16 cellular contexts compared by ENCODE assay signal in genomic region chr12:76674669-76675315, GRCh38.
"Had no signal": no experiment of that assay in that cellular context is flagged by ENCODE, and none has a peak within 500 bp of the region (broad histone marks: within the 10 kb centered on the region; RNA-seq: fewer than 3 reads in every experiment).

No MANE protein-coding gene starts in this region.

- H3K9me3 ChIP-seq: gastrocnemius medialis, left lung, suprapubic skin, upper lobe of right lung had no signal

- H3K4me1 ChIP-seq: gastrocnemius medialis, heart right ventricle, left lung, psoas muscle, right lobe of liver, suprapubic skin, upper lobe of right lung had no signal

- H3K4me3 Mint-ChIP-seq: activated naive CD4-positive, alpha-beta T cell treated with anti-CD3 and anti-CD28 coated beads, Interleukin-2, amount 50 U/mL, for 24 hours; dendritic cell treated with granulocyte-macrophage colony-stimulating factor and Interleukin-4, amounts not matched to agents 40 ng/mL and 50 ng/mL, for 4 days; effector memory CD8-positive, alpha-beta T cell; nephron had no signal

- ATAC-seq: effector memory CD8-positive, alpha-beta T cell; gastrocnemius medialis; heart right ventricle; left lung; psoas muscle; right lobe of liver; upper lobe of right lung had no signal

- H3K27ac Mint-ChIP-seq: activated naive CD4-positive, alpha-beta T cell treated with anti-CD3 and anti-CD28 coated beads, Interleukin-2, amount 50 U/mL, for 24 hours; dendritic cell treated with granulocyte-macrophage colony-stimulating factor and Interleukin-4, amounts not matched to agents 40 ng/mL and 50 ng/mL, for 4 days; effector memory CD8-positive, alpha-beta T cell; nephron had no signal

- H3K4me1 Mint-ChIP-seq: activated naive CD4-positive, alpha-beta T cell treated with anti-CD3 and anti-CD28 coated beads, Interleukin-2, amount 50 U/mL, for 24 hours had no signal

- DNase-seq: brain microvascular endothelial cell; effector memory CD8-positive, alpha-beta T cell; gastrocnemius medialis; heart right ventricle; left lung; psoas muscle; right lobe of liver; stimulated activated CD4-positive, alpha-beta T cell treated with anti-CD3 and anti-CD28 coated beads, Interleukin-1b, Interleukin-23, amount 100 ng/mL, for 48 hours; stimulated activated naive CD4-positive, alpha-beta T cell; upper lobe of right lung had no signal

- H3K27ac ChIP-seq: brain microvascular endothelial cell, epithelial cell of prostate, gastrocnemius medialis, heart right ventricle, left lung, psoas muscle, right lobe of liver, suprapubic skin, upper lobe of right lung had no signal

- H3K9me3 Mint-ChIP-seq: activated naive CD4-positive, alpha-beta T cell treated with anti-CD3 and anti-CD28 coated beads, Interleukin-2, amount 50 U/mL, for 24 hours; dendritic cell treated with granulocyte-macrophage colony-stimulating factor and Interleukin-4, amounts not matched to agents 40 ng/mL and 50 ng/mL, for 4 days; effector memory CD8-positive, alpha-beta T cell had no signal

- H3K36me3 Mint-ChIP-seq: activated naive CD4-positive, alpha-beta T cell treated with anti-CD3 and anti-CD28 coated beads, Interleukin-2, amount 50 U/mL, for 24 hours had no signal

- H3K27me3 ChIP-seq: brain microvascular endothelial cell, gastrocnemius medialis, heart right ventricle, left lung, right lobe of liver, suprapubic skin, upper lobe of right lung had no signal

- H3K36me3 ChIP-seq: brain microvascular endothelial cell, gastrocnemius medialis, heart right ventricle, left lung, right lobe of liver, suprapubic skin, upper lobe of right lung had no signal

- FAIRE-seq: keratinocyte had no signal

- H3K27me3 Mint-ChIP-seq: activated naive CD4-positive, alpha-beta T cell treated with anti-CD3 and anti-CD28 coated beads, Interleukin-2, amount 50 U/mL, for 24 hours; dendritic cell treated with granulocyte-macrophage colony-stimulating factor and Interleukin-4, amounts not matched to agents 40 ng/mL and 50 ng/mL, for 4 days had no signal

- H3K4me3 ChIP-seq: gastrocnemius medialis, heart right ventricle, left lung, psoas muscle, right lobe of liver, suprapubic skin, upper lobe of right lung had no signal
